ENCODE assay signal across 1 cellular context in the genomic region with DNA sequence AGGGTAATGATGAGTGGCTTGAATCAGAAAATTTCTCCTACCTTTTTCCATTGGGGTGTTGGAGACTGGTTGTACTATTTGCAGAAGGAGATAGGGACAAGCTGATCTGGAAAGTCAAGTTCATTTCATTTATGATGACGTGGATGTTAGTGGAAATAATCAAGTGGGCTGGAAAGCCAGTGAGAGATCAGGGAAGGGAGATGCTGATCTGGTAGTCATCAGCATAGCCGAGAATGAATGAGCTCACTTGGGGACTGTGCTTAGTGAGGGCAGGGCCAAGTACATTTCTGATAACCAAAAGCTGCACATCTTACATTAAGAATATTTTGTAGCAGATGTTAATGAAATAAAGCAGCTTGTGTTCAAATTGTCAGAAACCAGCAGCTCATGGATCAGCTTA.
TF ChIP-seq lines count a peak whose summit lies in the region.

No MANE protein-coding gene starts in this region.

TF ChIP-seq in IMR-90, 13 proteins besides CTCF, POLR2A, EP300 and RAD21:
- TF ChIP-seq RCOR1 (IDR thresholded peaks at IDR 0.05; ENCODE audit: insufficient replicate concordance, low read length) (no peak), ELK1 (IDR thresholded peaks at IDR 0.05; ENCODE audit: borderline replicate concordance, low read depth, low read length) (no peak)
